Comparison of ENCODE assay signal across 23 cellular contexts in the genomic region with DNA sequence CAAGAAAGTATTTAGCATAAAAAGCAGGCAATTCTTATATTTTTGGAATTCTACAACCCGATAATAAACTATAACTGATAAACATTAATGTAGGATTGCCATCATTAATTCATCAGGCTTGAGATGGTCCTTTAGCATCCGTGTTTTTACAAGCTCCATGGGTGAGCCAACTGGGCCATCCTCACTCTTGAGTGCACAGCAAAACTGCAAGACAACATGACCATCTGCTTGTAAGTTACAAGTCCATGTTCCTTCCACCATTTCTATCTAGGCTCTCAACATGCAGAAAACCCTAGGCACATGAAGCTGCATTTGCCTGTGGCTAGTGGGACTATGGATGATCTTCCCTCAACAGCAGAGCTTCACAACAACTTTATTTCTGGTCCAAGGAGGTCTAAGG.
"Had no signal": no experiment of that assay in that cellular context is flagged by ENCODE, and none has a peak within 500 bp of the region (broad histone marks: within the 10 kb centered on the region; RNA-seq: fewer than 3 reads in every experiment).

No MANE protein-coding gene starts in this region.

- DNase-seq: naive thymus-derived CD4-positive, alpha-beta T cell; natural killer cell; occipital lobe; ovary; posterior cingulate gyrus; psoas muscle; right cardiac atrium; right lobe of liver; sigmoid colon; small intestine; stimulated activated CD4-positive, alpha-beta T cell treated with anti-CD3 and anti-CD28 coated beads, Interleukin-15, amount 100 ng/mL, for 24 hours; stimulated activated CD4-positive, alpha-beta T cell treated with anti-CD3 and anti-CD28 coated beads, Interleukin-2, amount 100 ng/mL, for 24 hours; stimulated activated CD4-positive, alpha-beta T cell treated with anti-CD3 and anti-CD28 coated beads, Interleukin-2, amount 100 ng/mL, for 48 hours; stimulated activated CD4-positive, alpha-beta T cell treated with anti-CD3 and anti-CD28 coated beads, Interleukin-4, amount 100 ng/mL, for 24 hours; stimulated activated CD8-positive, alpha-beta memory T cell treated with anti-CD3 and anti-CD28 coated beads, Interleukin-4, amount 100 ng/mL, for 48 hours; stimulated activated naive CD4-positive, alpha-beta T cell; stimulated activated naive CD8-positive, alpha-beta T cell treated with anti-CD3 and anti-CD28 coated beads, Interleukin-15, amount 100 ng/mL, for 72 hours; stimulated activated naive CD8-positive, alpha-beta T cell treated with anti-CD3 and anti-CD28 coated beads, Interleukin-15, Interleukin-2, amounts not matched to agents 100 U/mL and 50 U/mL, for 24 hours; substantia nigra; testis; tibial artery; transverse colon; upper lobe of left lung had no signal
